9 cellular contexts compared by ENCODE assay signal in the genomic region with DNA sequence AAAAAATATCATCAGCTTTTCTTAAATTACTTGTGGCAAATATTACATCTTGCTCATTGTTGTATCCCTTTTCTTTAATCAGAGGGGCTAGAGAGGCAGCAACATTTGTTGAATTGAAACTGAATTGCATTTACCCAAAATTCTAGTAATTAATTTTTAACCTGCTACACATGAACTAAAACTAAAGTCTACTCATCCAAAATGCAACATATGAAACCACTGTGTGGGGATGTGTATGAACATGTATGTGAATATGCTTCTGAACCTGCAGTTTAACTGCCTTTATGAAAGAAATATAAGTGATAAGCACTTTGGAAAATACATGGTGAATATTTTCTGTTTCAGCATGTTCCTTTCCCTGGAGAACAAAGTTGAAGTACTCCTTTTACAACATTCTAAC.
"Had no signal": no experiment of that assay in that cellular context is flagged by ENCODE, and none has a peak within 500 bp of the region (broad histone marks: within the 10 kb centered on the region; RNA-seq: fewer than 3 reads in every experiment).

No MANE protein-coding gene starts in this region.

- H3K27me3 Mint-ChIP-seq: IgD-negative memory B cell had no signal

- H3K27ac ChIP-seq: GM23248, HL-60 had no signal

- H3K36me3 Mint-ChIP-seq: IgD-negative memory B cell had no signal

- DNase-seq: GM23248, GOT3, H7, HFFc6, KBM-7 had no signal

- H3K9me3 Mint-ChIP-seq: HFFc6, IgD-negative memory B cell had no signal

- H3K27ac Mint-ChIP-seq: HFFc6, IgD-negative memory B cell had no signal

- H3K4me3 Mint-ChIP-seq: HFFc6, IgD-negative memory B cell had no signal

- ATAC-seq: HCT116, HepG2 had no signal

- H3K4me1 Mint-ChIP-seq: IgD-negative memory B cell had no signal
